1 cellular context compared by ENCODE assay signal in the genomic region with DNA sequence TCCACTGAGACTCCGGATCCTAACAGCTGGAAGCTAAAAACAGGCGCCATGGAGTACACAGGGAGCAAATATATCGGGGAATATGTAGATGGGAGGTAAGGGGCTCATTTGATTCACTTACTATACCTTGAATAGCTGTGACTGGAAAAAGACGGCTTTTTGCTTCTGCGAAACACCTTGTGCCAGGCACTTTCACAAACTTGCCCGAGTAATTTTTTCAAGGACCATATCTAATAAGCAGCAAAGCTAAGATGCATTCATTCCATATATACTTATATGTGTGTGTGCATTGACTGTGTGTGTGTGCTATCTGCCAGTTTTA.
TF ChIP-seq lines count a peak whose summit lies in the region.

No MANE protein-coding gene starts in this region.

TF ChIP-seq in HepG2, 621 proteins besides CTCF, POLR2A, EP300 and RAD21 (continued from another document):
- no peak for TF ChIP-seq CBX1 (IDR thresholded peaks at IDR 0.05; ENCODE audit: low read depth)
- TF ChIP-seq MAFK (conservative IDR thresholded peaks at IDR 0.05 in 1 of 2, IDR thresholded peaks at IDR 0.05 in 1 of 2; ENCODE audit: low read length in 2 of 2): no peak
- TF ChIP-seq TFAP4 (IDR thresholded peaks at IDR 0.05; ENCODE audit: borderline replicate concordance, low read depth): peak; percentile 86
- no peak for TF ChIP-seq KDM2A (CRISPR knock-in tag; IDR thresholded peaks at IDR 0.05; ENCODE audit: borderline replicate concordance, low read depth)
